ENCODE assay signal across 20 cellular contexts in the genomic region with DNA sequence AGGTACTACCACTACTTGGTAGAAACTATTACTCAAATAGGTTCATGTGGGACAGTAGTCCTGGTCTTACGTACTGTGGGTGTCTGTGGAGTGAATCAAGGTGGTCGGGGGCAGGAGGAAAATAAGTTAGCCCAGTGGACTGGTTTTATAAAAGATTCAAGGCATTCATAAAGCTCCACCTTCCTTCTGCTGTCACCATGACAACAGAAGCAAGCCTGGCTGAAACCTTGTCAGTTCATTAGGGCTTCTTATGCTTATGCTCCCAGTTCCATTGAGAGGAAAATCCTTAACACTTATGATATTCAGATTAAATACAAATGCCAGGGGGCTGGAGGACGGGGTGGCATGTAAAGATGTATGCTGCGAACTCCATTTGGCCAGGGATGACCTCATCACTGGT.
DNase-seq lines count a peak whose midpoint lies in the region; ATAC-seq, FAIRE-seq and TF ChIP-seq lines count a peak whose summit lies in the region.
"Had no signal": no experiment of that assay in that cellular context is flagged by ENCODE, and none has a peak within 500 bp of the region (broad histone marks: within the 10 kb centered on the region; RNA-seq: fewer than 3 reads in every experiment).

No MANE protein-coding gene starts in this region.

- ATAC-seq in K562: no peak
- ATAC-seq: HepG2 had no signal

- POLR2A ChIA-PET in K562 (lab: Yijun Ruan, JAX): no interaction called here

- H3K4me3 ChIP-seq in K562: no peak overlapping the region

- FAIRE-seq in K562 (lab: Jason Lieb, UNC): no peak
- no peak for FAIRE-seq in H54 (lab: Jason Lieb, UNC)
- FAIRE-seq: A204.1, D721Med, HepG2 had no signal

- H3K9me3 ChIP-seq in K562 (replicated peaks; ENCODE audit: control insufficient read depth, insufficient read depth, low read depth, low read length): no peaks in the 10 kb centered on the region

- no peak overlapping the region for H3K4me2 ChIP-seq in K562 (ENCODE audit: insufficient read depth, low read length)

- WGBS in K562 (ENCODE audit: insufficient coverage, low coverage, missing lambda C conversion rate): 0% methylated on average over 4 of the region's 4 CpGs

- no peaks in the 10 kb centered on the region for H4K20me1 ChIP-seq in K562 (replicated peaks; ENCODE audit: control insufficient read depth, insufficient read depth, low read length)

- H3K79me2 ChIP-seq in K562 (ENCODE audit: control insufficient read depth, insufficient read depth, low read length): no peaks in the 10 kb centered on the region

- H3K4me1 ChIP-seq in K562 (replicated peaks in 1 of 2; ENCODE audit: control insufficient read depth in 2 of 2, insufficient read depth in 2 of 2, low read length in 2 of 2): no peaks in the 10 kb centered on the region
- H3K4me1 ChIP-seq: Caco-2 had no signal

- CTCF ChIA-PET in K562 (lab: Yijun Ruan, JAX; ENCODE audit: low intra/inter-chr PET ratio): no interaction called here

- no peak for TF ChIP-seq POLR2A in K562 (conservative IDR thresholded peaks at IDR 0.05)
- no peak for TF ChIP-seq POLR2A in H54 (IDR thresholded peaks at IDR 0.05; ENCODE audit: low read depth, low read length)

- H3K36me3 ChIP-seq in K562 (ENCODE audit: control insufficient read depth, insufficient read depth, low read length): no peaks in the 10 kb centered on the region

- intact Hi-C loops in K562 (cut with micrococcal nuclease): no loop called here

- H3K9ac ChIP-seq in K562 (ENCODE audit: insufficient read depth in 1 of 2, low read depth in 2 of 2, low read length in 2 of 2): no peak overlapping the region

- no peaks in the 10 kb centered on the region for H3K36me3 Mint-ChIP-seq in nephron progenitor cell (ENCODE audit: low read depth)
- H3K36me3 Mint-ChIP-seq: IgD-negative memory B cell had no signal

- H3K9me1 ChIP-seq in K562 (ENCODE audit: control insufficient read depth, insufficient read depth, low read length): no peaks in the 10 kb centered on the region

- no peaks in the 10 kb centered on the region; a peak in 1 of 5 replicates for H3K27me3 ChIP-seq in K562 (ENCODE audit: control insufficient read depth in 2 of 2, insufficient read depth in 2 of 2, low read length in 2 of 2)

- peaks cover 20% of the 10 kb centered on the region for H3K27me3 Mint-ChIP-seq in nephron progenitor cell (ENCODE audit: low read depth, poor library complexity)

- no peaks in the 10 kb centered on the region for H3K4me1 Mint-ChIP-seq in nephron progenitor cell
- H3K4me1 Mint-ChIP-seq: IgD-negative memory B cell had no signal

- H3K27ac Mint-ChIP-seq in nephron progenitor cell: no peak overlapping the region
- H3K27ac Mint-ChIP-seq: CD4-positive, alpha-beta T cell; IgD-negative memory B cell had no signal

- TF ChIP-seq RAD21 in K562 (CRISPR knock-in tag; conservative IDR thresholded peaks at IDR 0.05 in 1 of 2, IDR thresholded peaks at IDR 0.05 in 1 of 2): no peak

- TF ChIP-seq CTCF in K562 (IDR thresholded peaks at IDR 0.05 in 2 of 3, conservative IDR thresholded peaks at IDR 0.05 in 1 of 3; ENCODE audit: insufficient read depth in 2 of 3, low read depth in 1 of 3, low read length in 3 of 3): no peak
- TF ChIP-seq CTCF in nephron progenitor cell (IDR thresholded peaks at IDR 0.05): no peak

- TF ChIP-seq EP300 in K562 (IDR thresholded peaks at IDR 0.05; ENCODE audit: low read length): no peak

- DNase-seq in NCI-H82 (lab: John Stamatoyannopoulos, UW) (peak; percentile 4), NCI-H82 treated with DMSO at 0.1 percent for 48 hours (lab: John Stamatoyannopoulos, UW; ENCODE audit: unreplicated experiment) (no peak), NCI-H69 (lab: John Stamatoyannopoulos, UW) (peak; percentile 10), K562 (ENCODE audit: extremely low read depth in 1 of 4, low spot score in 3 of 4) (no peak), retina (peak; percentile 34), NCI-H526 (lab: John Stamatoyannopoulos, UW) (no peak), H54 (ENCODE audit: insufficient read length, low spot score) (no peak), nephron progenitor cell (no peak)
- DNase-seq: ACHN; Caco-2; CD4-positive, alpha-beta T cell; DMS79 treated with DMSO at 0.1 percent for 48 hours; GF-D8; GOT3; H9 had no signal

- BruUV-seq in K562 (replicated peaks; lab: Mats Ljungman, UMichigan): no TSS peak

- no peak overlapping the region for H3K27ac ChIP-seq in K562 (ENCODE audit: extremely low read depth, low read depth, low read length)
- H3K27ac ChIP-seq: C4-2B had no signal

- no peak overlapping the region for H3K4me3 Mint-ChIP-seq in nephron progenitor cell
- H3K4me3 Mint-ChIP-seq: CD4-positive, alpha-beta T cell; H9; IgD-negative memory B cell had no signal

- H2AFZ ChIP-seq in K562 (ENCODE audit: low read depth, low read length): no peak overlapping the region

- H3K9me3 Mint-ChIP-seq in nephron progenitor cell: no peaks in the 10 kb centered on the region
- H3K9me3 Mint-ChIP-seq: H9 had no signal

- in situ Hi-C loops in K562 (cut with MboI): no loop called here

TF ChIP-seq in K562, 482 proteins besides CTCF, POLR2A, EP300 and RAD21:
- TF ChIP-seq CEBPB (tag; IDR thresholded peaks at IDR 0.05): no peak
- TF ChIP-seq ZNF589 (CRISPR knock-in tag; IDR thresholded peaks at IDR 0.05; ENCODE audit: low read depth): no peak
- peak; percentile 50 for TF ChIP-seq RFX1 (IDR thresholded peaks at IDR 0.05)

Comparison
In these comparisons a context has a peak if more than half of its experiments do, and no peak if none do; other contexts are left out.
1. DNase-seq: peak in NCI-H82 (single experiment), NCI-H69 (single experiment) and retina (single experiment); none in NCI-H82 treated with DMSO at 0.1 percent for 48 hours (single experiment), K562 (0 of 4), NCI-H526 (0 of 2), H54 (single experiment) and nephron progenitor cell (single experiment).